In the genomic region with DNA sequence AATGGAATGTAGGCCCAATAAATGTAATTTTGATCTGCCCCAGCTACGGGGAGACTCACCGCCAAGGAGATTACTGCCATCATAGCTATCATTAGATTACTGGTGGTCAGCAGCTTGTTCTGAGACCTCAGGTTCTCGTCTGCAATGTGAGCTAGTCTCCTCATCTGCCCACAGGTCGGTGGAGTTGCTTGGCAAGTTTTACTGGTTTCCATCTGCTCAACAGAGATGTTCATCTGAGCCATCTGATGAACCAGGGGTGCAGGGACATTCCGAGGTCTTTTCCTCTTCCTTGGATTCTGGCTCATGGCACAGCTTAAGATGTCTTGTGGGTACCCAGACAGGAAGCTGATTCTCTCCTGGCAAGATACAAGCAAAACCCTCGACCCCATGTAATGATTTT, we compare ENCODE assay signal across 14 cellular contexts. TPM values are rescaled to one million over a fixed set of nuclear protein-coding genes. Genes with fewer than 3 reads are reported as not detected.
"Had no signal": no experiment of that assay in that cellular context is flagged by ENCODE, and none has a peak within 500 bp of the region (broad histone marks: within the 10 kb centered on the region; RNA-seq: fewer than 3 reads in every experiment).

No MANE protein-coding gene starts in this region.

RNA-seq across cellular contexts. Expression of a gene that starts 15.2 kb away (rescaled TPM):
- total RNA-seq: kidney; left lung; mammary epithelial cell; naive thymus-derived CD8-positive, alpha-beta T cell; neural crest cell; osteoblast; posterior vena cava; psoas muscle; skeletal muscle tissue; smooth muscle cell; temporal lobe; tibial nerve had no signal
- polyA plus RNA-seq: immature natural killer cell; mammary epithelial cell; naive thymus-derived CD8-positive, alpha-beta T cell; pancreas; smooth muscle cell had no signal
